28 cellular contexts compared by ENCODE assay signal in the genomic region with DNA sequence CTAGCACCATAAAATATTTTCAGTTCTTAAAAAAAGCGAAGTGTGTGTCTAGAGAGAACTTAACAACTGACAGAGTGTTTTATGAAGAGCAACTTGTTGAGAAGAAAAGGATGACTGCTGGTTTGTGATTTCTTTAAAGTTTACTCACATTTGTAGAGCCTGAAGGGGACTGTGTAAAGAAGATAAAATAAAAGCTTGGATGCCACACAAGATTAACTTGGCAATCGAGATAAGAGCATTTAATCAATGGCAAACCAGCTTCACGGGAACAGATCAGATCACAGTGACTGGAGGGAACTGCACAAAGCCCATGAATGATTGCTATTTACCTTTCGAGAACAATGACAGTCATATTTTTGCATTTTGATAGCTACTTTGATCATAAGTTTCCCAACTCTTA.
"Had no signal": no experiment of that assay in that cellular context is flagged by ENCODE, and none has a peak within 500 bp of the region (broad histone marks: within the 10 kb centered on the region; RNA-seq: fewer than 3 reads in every experiment).

No MANE protein-coding gene starts in this region.

- H3K4me2 ChIP-seq: hepatocyte, smooth muscle cell had no signal

- FAIRE-seq: endothelial cell of umbilical vein, kidney had no signal

- H2AFZ ChIP-seq: hepatocyte had no signal

- H3K4me3 ChIP-seq: esophagus muscularis mucosa, gastroesophageal sphincter, heart left ventricle, hepatocyte, lung, prostate gland, right atrium auricular region, smooth muscle cell, stomach, thyroid gland, vagina had no signal

- H3K27ac ChIP-seq: esophagus muscularis mucosa, foreskin keratinocyte, gastroesophageal sphincter, heart left ventricle, hepatocyte, prostate gland, right atrium auricular region, stomach, thyroid gland, vagina had no signal

- H3K79me2 ChIP-seq: hepatocyte had no signal

- H3K4me1 ChIP-seq: esophagus muscularis mucosa, foreskin keratinocyte, gastroesophageal sphincter, heart left ventricle, prostate gland, right atrium auricular region, stomach, thyroid gland, vagina had no signal

- H3K9me3 Mint-ChIP-seq: memory B cell, nephron had no signal

- H3K27me3 ChIP-seq: esophagus muscularis mucosa, foreskin keratinocyte, gastroesophageal sphincter, heart left ventricle, hepatocyte, right atrium auricular region, stomach, thyroid gland, vagina had no signal

- DNase-seq: effector CD8-positive, alpha-beta T cell; foreskin keratinocyte; heart left ventricle; kidney; midbrain; naive thymus-derived CD4-positive, alpha-beta T cell; nucleus accumbens; stimulated activated CD4-positive, alpha-beta T cell treated with anti-CD3 and anti-CD28 coated beads, Interleukin-12 subunit alpha, Interleukin-12 subunit beta, amount 100 ng/mL, for 4 hours; stimulated activated CD4-positive, alpha-beta T cell treated with anti-CD3 and anti-CD28 coated beads, Interleukin-1b, Interleukin-23, amount 100 ng/mL, for 48 hours; stimulated activated CD4-positive, alpha-beta T cell treated with anti-CD3 and anti-CD28 coated beads, Interleukin-4, amount 100 ng/mL, for 1 hour; stimulated activated CD8-positive, alpha-beta memory T cell treated with anti-CD3 and anti-CD28 coated beads, Interleukin-4, amount 100 ng/mL, for 48 hours; stimulated activated naive CD4-positive, alpha-beta T cell treated with Interleukin-2 at 50 U/mL for 16 hours; stomach; thyroid gland; trophoblast cell had no signal

- H3K36me3 ChIP-seq: esophagus muscularis mucosa, gastroesophageal sphincter, heart left ventricle, prostate gland, right atrium auricular region, stomach, thyroid gland, vagina had no signal

- H3K4me1 Mint-ChIP-seq: memory B cell; naive thymus-derived CD4-positive, alpha-beta T cell; nephron had no signal

- H3K36me3 Mint-ChIP-seq: memory B cell; naive thymus-derived CD4-positive, alpha-beta T cell had no signal

- H3K9me3 ChIP-seq: esophagus muscularis mucosa, gastroesophageal sphincter, heart left ventricle, prostate gland, right atrium auricular region, stomach, thyroid gland, vagina had no signal

- H3K27me3 Mint-ChIP-seq: memory B cell; naive thymus-derived CD4-positive, alpha-beta T cell had no signal

- ATAC-seq: foreskin keratinocyte; gastroesophageal sphincter; heart left ventricle; left lobe of liver; naive thymus-derived CD4-positive, alpha-beta T cell; sciatic nerve had no signal

- H3K27ac Mint-ChIP-seq: memory B cell; naive thymus-derived CD4-positive, alpha-beta T cell; nephron had no signal

- H3K4me3 Mint-ChIP-seq: memory B cell; naive thymus-derived CD4-positive, alpha-beta T cell; nephron had no signal
